In the genomic region with DNA sequence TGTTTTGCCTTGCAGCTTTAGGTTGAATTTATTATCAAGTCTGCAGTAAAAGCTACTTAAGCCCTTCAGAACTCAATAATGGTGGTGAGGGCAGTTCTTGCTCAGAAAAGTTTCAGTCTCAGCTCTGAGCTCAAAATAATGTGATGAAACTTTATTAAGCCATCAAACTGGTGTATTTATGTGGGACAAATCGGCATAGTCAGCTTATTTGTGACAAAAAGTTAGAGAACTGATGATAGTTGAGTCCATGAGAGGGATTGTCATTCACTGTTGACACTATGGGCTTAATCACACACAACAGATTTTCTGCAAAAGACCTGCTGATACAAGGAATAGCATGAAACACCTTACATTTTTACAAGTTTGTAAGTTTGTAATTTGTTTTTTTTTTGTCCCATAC, we compare ENCODE assay signal across 2 cellular contexts.
TF ChIP-seq lines count a peak whose summit lies in the region.

No MANE protein-coding gene starts in this region.

TF ChIP-seq in HepG2, 621 proteins besides CTCF, POLR2A, EP300 and RAD21:
- TF ChIP-seq FOXA1 (IDR thresholded peaks at IDR 0.05) (no peak), FOXA1 (CRISPR knock-in tag; IDR thresholded peaks at IDR 0.05) (no peak), MAFK (conservative IDR thresholded peaks at IDR 0.05 in 1 of 2, IDR thresholded peaks at IDR 0.05 in 1 of 2; ENCODE audit: low read length in 2 of 2) (peak; percentile 82 to 88), MAFF (IDR thresholded peaks at IDR 0.05; ENCODE audit: low read depth, low read length) (peak; percentile 86)

TF ChIP-seq in K562, 482 proteins besides CTCF, POLR2A, EP300 and RAD21:
- TF ChIP-seq C11orf30 (IDR thresholded peaks at IDR 0.05; ENCODE audit: low read depth) (peak; percentile 71), MAFF (IDR thresholded peaks at IDR 0.05; ENCODE audit: low read length) (peak; percentile 64; the same call in 1 of the 2 replicates), PHF21A (IDR thresholded peaks at IDR 0.05; ENCODE audit: borderline replicate concordance, low read depth) (no peak), MAFK (IDR thresholded peaks at IDR 0.05; ENCODE audit: low read length) (peak; percentile 29; the same call in 1 of the 2 replicates), KLF6 (CRISPR knock-in tag; IDR thresholded peaks at IDR 0.05; ENCODE audit: borderline replicate concordance) (no peak), ELF2 (CRISPR knock-in tag; IDR thresholded peaks at IDR 0.05) (no peak), ZNF316 (IDR thresholded peaks at IDR 0.05) (peak; percentile 85), MAFG (tag; conservative IDR thresholded peaks at IDR 0.05) (peak; percentile 67), MCM7 (IDR thresholded peaks at IDR 0.05) (no peak)
- TF ChIP-seq, protein P1, sequence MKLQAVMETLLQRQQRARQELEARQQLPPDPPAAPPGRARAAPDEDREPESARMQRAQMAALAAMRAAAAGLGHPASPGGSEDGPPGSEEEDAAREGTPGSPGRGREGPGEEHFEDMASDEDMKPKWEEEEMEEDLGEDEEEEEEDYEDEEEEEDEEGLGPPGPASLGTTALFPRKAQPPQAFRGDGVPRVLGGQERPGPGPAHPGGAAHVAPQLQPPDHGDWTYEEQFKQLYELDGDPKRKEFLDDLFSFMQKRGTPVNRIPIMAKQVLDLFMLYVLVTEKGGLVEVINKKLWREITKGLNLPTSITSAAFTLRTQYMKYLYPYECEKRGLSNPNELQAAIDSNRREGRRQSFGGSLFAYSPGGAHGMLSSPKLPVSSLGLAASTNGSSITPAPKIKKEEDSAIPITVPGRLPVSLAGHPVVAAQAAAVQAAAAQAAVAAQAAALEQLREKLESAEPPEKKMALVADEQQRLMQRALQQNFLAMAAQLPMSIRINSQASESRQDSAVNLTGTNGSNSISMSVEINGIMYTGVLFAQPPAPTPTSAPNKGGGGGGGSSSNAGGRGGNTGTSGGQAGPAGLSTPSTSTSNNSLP (IDR thresholded peaks at IDR 0.05; ENCODE audit: borderline replicate concordance, low read depth, low read length): no peak
